8 cellular contexts compared by ENCODE assay signal in the genomic region with DNA sequence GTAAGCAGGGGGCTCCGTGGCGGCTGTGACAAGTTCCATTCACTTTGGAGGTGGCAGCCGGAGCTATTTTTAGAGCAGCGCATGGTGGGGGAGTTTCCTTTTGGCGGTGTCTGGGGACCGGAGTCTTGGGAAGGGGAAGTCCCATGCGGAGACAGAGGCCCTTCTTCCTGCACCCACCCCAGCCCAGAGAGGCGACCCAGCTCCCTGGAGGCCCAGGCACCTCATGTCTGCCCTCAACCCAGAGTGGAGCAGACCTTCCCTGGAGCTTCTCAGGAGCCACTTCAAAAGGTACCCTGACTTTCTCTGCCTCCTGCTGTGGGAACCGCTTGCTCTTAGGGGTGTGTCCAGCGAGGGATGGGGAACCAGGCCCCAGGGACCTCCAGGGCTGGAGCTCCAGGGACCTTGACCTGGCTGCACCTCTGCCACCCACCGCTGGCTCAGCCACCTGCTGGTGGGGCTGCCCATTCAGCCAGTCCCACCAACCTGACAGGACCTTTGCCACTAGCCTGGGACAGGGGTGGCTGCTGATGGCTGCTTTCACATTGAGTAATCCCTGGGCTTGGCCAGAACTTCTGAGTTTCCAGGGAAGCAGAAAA. TPM values are rescaled to one million over a fixed set of nuclear protein-coding genes. Genes with fewer than 3 reads are reported as not detected.
DNase-seq lines count a peak whose midpoint lies in the region; ATAC-seq and TF ChIP-seq lines count a peak whose summit lies in the region.

No MANE protein-coding gene starts in this region.

- H3K4me1 ChIP-seq in OCI-LY3 (ENCODE audit: low read length): peaks cover 67% of the 10 kb centered on the region

- peaks cover 27 to 31% of the 10 kb centered on the region in 2 donors for H3K4me1 Mint-ChIP-seq in effector memory CD8-positive, alpha-beta T cell (ENCODE audit: low read depth in 2 of 2)

- H3K27me3 ChIP-seq in OCI-LY3 (ENCODE audit: low read depth, low read length): no peaks in the 10 kb centered on the region

- H3K4me3 ChIP-seq in GM12865 (ENCODE audit: low read depth, low read length) (peak overlapping the region; percentile 45), OCI-LY3 (ENCODE audit: low read length) (peak overlapping the region; percentile 11)

- no peak overlapping the region for H3K4me3 Mint-ChIP-seq in effector memory CD8-positive, alpha-beta T cell

- peak overlapping the region; percentile 58 for H3K27ac ChIP-seq in OCI-LY3 (ENCODE audit: low read length)

- H3K9me3 Mint-ChIP-seq in effector memory CD8-positive, alpha-beta T cell: no peaks in the 10 kb centered on the region

- TF ChIP-seq CTCF in GM12865 (IDR thresholded peaks at IDR 0.05; ENCODE audit: insufficient read depth, low read depth, low read length, missing control alignments): peak; percentile 24
- TF ChIP-seq CTCF in OCI-LY3 (IDR thresholded peaks at IDR 0.05; ENCODE audit: low read depth, low read length): peak; percentile 28; the same call in 1 of the 2 replicates

- H4K20me1 ChIP-seq in OCI-LY3 (ENCODE audit: insufficient read depth, low read length): peaks cover 98% of the 10 kb centered on the region

- DNase-seq in GM12865 (ENCODE audit: low read depth) (peak; percentile 89), kidney glomerular epithelial cell (lab: John Stamatoyannopoulos, UW) (no peak), NCI-H128 (lab: John Stamatoyannopoulos, UW; ENCODE audit: unreplicated experiment) (no peak), occipital lobe (lab: John Stamatoyannopoulos, UW) (no peak)
- DNase-seq in effector memory CD8-positive, alpha-beta T cell: no peak
- peak; percentile 24 for DNase-seq in stimulated activated CD4-positive, alpha-beta T cell treated with anti-CD3 and anti-CD28 coated beads, Interleukin-1b, Interleukin-23, amount 100 ng/mL, for 48 hours

- H3K27ac Mint-ChIP-seq in effector memory CD8-positive, alpha-beta T cell: peak overlapping the region; percentile 84 to 88

- H3K79me2 ChIP-seq in OCI-LY3 (ENCODE audit: low read length): peaks cover 99% of the 10 kb centered on the region

- H3K36me3 Mint-ChIP-seq in effector memory CD8-positive, alpha-beta T cell (ENCODE audit: insufficient read depth): no peaks in the 10 kb centered on the region

- no peaks in the 10 kb centered on the region for H3K27me3 Mint-ChIP-seq in effector memory CD8-positive, alpha-beta T cell

- H2AFZ ChIP-seq in OCI-LY3 (ENCODE audit: low read depth, low read length): no peak overlapping the region

- H3K4me2 ChIP-seq in OCI-LY3 (ENCODE audit: low read length): peak overlapping the region; percentile 63

- peak overlapping the region; percentile 28; the same call in 1 of the 2 replicates for H3K9ac ChIP-seq in OCI-LY3 (ENCODE audit: low read length)

- peak; percentile 42 for ATAC-seq in GM21737 (IDR thresholded peaks at IDR 0.05; ENCODE audit: unreplicated experiment)
- ATAC-seq in effector memory CD8-positive, alpha-beta T cell (replicated peaks): peak; percentile 58

- no peaks in the 10 kb centered on the region for H3K9me3 ChIP-seq in OCI-LY3 (ENCODE audit: insufficient read depth, low read length)

- H3K36me3 ChIP-seq in OCI-LY3 (replicated peaks; ENCODE audit: low read depth, low read length): peaks cover 48% of the 10 kb centered on the region

RNA-seq across cellular contexts. Expression of a gene that starts 34.1 kb away (rescaled TPM):
- total RNA-seq in occipital lobe: 26.2 TPM

Comparison
In these comparisons a context has a peak if more than half of its experiments do, and no peak if none do; other contexts are left out.
1. DNase-seq: peak in GM12865 (single experiment) and stimulated activated CD4-positive, alpha-beta T cell treated with anti-CD3 and anti-CD28 coated beads, Interleukin-1b, Interleukin-23, amount 100 ng/mL, for 48 hours (single experiment); none in effector memory CD8-positive, alpha-beta T cell (0 of 3), kidney glomerular epithelial cell (single experiment), NCI-H128 (single experiment) and occipital lobe (single experiment).